Comparison of ENCODE assay signal across 12 cellular contexts in genomic region chr7:36951257-36951697, GRCh38.
DNase-seq lines count a peak whose midpoint lies in the region; ATAC-seq and TF ChIP-seq lines count a peak whose summit lies in the region.
"Had no signal": no experiment of that assay in that cellular context is flagged by ENCODE, and none has a peak within 500 bp of the region (broad histone marks: within the 10 kb centered on the region; RNA-seq: fewer than 3 reads in every experiment).

No MANE protein-coding gene starts in this region.

- no peak for ATAC-seq in stimulated activated naive CD8-positive, alpha-beta T cell treated with anti-CD3 and anti-CD28 coated beads, Interleukin-15, Interleukin-2, amounts not matched to agents 100 U/mL and 50 U/mL, for 24 hours
- ATAC-seq in HG02678 (IDR thresholded peaks at IDR 0.05; ENCODE audit: unreplicated experiment) (peak; percentile 81), HG03520 (IDR thresholded peaks at IDR 0.05; ENCODE audit: unreplicated experiment) (peak; percentile 93)

- H3K27me3 ChIP-seq in stomach: no peaks in the 10 kb centered on the region

- intact Hi-C loops in stomach (cut with DNase I; ENCODE audit: low total_unique reads): no loop called here

- TF ChIP-seq CTCF in stomach (IDR thresholded peaks at IDR 0.05): no peak

- peak overlapping the region; percentile 53 for H3K27ac Mint-ChIP-seq in stimulated activated naive CD8-positive, alpha-beta T cell treated with anti-CD3 and anti-CD28 coated beads, Interleukin-15, Interleukin-2, amounts not matched to agents 100 ng/mL and 50 ng/mL, for 24 hours

- peaks cover 9% of the 10 kb centered on the region for H3K4me1 Mint-ChIP-seq in stimulated activated naive CD8-positive, alpha-beta T cell treated with anti-CD3 and anti-CD28 coated beads, Interleukin-15, Interleukin-2, amounts not matched to agents 100 ng/mL and 50 ng/mL, for 24 hours (ENCODE audit: low read depth)

- H3K9me3 ChIP-seq in stomach: no peaks in the 10 kb centered on the region
- H3K9me3 ChIP-seq: thoracic aorta had no signal

- DNase-seq in stimulated activated naive CD8-positive, alpha-beta T cell treated with anti-CD3 and anti-CD28 coated beads, Interleukin-15, Interleukin-2, amounts not matched to agents 100 U/mL and 50 U/mL, for 24 hours: no peak
- DNase-seq in amygdala (lab: John Stamatoyannopoulos, UW) (no peak), stomach (no peak), RKO (ENCODE audit: low spot score) (no peak), activated gamma-delta T cell (lab: John Stamatoyannopoulos, UW) (no peak)
- DNase-seq: activated T-cell treated with anti-CD3 and anti-CD28 coated beads for 4 hours; IMR-90; stimulated activated CD4-positive, alpha-beta T cell treated with anti-CD3 and anti-CD28 coated beads, Interleukin-15, amount 100 ng/mL, for 24 hours had no signal

- TF ChIP-seq POLR2A in stomach (IDR thresholded peaks at IDR 0.05): no peak

- WGBS in stomach, 5 donors: 91 to 100% (median 95%) methylated on average over 3 of the region's 3 CpGs

- H3K4me3 Mint-ChIP-seq in stimulated activated naive CD8-positive, alpha-beta T cell treated with anti-CD3 and anti-CD28 coated beads, Interleukin-15, Interleukin-2, amounts not matched to agents 100 ng/mL and 50 ng/mL, for 24 hours: no peak overlapping the region

- no peak overlapping the region for H3K27ac ChIP-seq in stomach
- H3K27ac ChIP-seq: thoracic aorta had no signal

- no peak overlapping the region for H3K4me3 ChIP-seq in stomach
- H3K4me3 ChIP-seq: thoracic aorta had no signal

- no peak for TF ChIP-seq EP300 in stomach (IDR thresholded peaks at IDR 0.05)

- peaks cover 8 to 15% (median 13%) of the 10 kb centered on the region in 4 donors for H3K4me1 ChIP-seq in stomach

- no peaks in the 10 kb centered on the region for H3K36me3 ChIP-seq in stomach
- H3K36me3 ChIP-seq: thoracic aorta had no signal

- H3K27me3 Mint-ChIP-seq in stimulated activated naive CD8-positive, alpha-beta T cell treated with anti-CD3 and anti-CD28 coated beads, Interleukin-15, Interleukin-2, amounts not matched to agents 100 ng/mL and 50 ng/mL, for 24 hours: no peaks in the 10 kb centered on the region

- H3K9me3 Mint-ChIP-seq in stimulated activated naive CD8-positive, alpha-beta T cell treated with anti-CD3 and anti-CD28 coated beads, Interleukin-15, Interleukin-2, amounts not matched to agents 100 ng/mL and 50 ng/mL, for 24 hours: peaks cover 52% of the 10 kb centered on the region

- H3K36me3 Mint-ChIP-seq in stimulated activated naive CD8-positive, alpha-beta T cell treated with anti-CD3 and anti-CD28 coated beads, Interleukin-15, Interleukin-2, amounts not matched to agents 100 ng/mL and 50 ng/mL, for 24 hours (ENCODE audit: low read depth): peaks cover 87% of the 10 kb centered on the region
